22 cellular contexts compared by ENCODE assay signal in the genomic region with DNA sequence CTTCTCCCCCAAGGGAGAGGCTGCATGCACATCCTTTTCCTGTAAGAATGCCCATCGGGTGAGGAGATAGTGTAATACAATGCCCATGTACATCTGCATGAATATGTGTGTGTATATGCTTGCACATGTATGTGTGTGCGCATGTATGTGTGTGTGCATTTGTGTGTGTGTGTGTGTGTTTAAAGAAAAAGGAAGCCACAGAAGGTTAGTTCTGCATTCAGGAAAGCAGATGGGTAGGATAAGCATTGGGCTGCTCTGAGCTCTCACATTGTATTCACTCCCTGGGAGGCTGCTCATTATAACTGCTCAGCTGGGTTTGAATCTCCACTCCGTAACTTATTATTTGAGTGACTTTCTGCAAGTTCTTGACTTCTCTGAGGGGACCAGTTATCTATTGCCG.
"Had no signal": no experiment of that assay in that cellular context is flagged by ENCODE, and none has a peak within 500 bp of the region (broad histone marks: within the 10 kb centered on the region; RNA-seq: fewer than 3 reads in every experiment).

No MANE protein-coding gene starts in this region.

- H3K27ac Mint-ChIP-seq: T-cell had no signal

- H3K4me1 Mint-ChIP-seq: T-cell had no signal

- H3K4me3 ChIP-seq: MG63, SJSA1, SK-N-MC had no signal

- FAIRE-seq: RCC 7860 had no signal

- H3K36me3 ChIP-seq: MG63, SJSA1 had no signal

- DNase-seq: Karpas-422, KBM-7, MG63, NCI-H1092 treated with DMSO at 0.1 percent for 48 hours, NCI-H1436, NCI-H187, NCI-H2029, NCI-H2081 treated with DMSO at 0.1 percent for 48 hours, NCI-H2171, NCI-H226, NCI-H446, NCI-H510A treated with DMSO at 0.1 percent for 48 hours, NCI-H526 treated with DMSO at 0.1 percent for 48 hours, NCI-H748 treated with DMSO at 0.1 percent for 48 hours, Right ventricle myocardium superior, RPMI8226, SIG-M5, SW 1271, T-cell had no signal

- H3K36me3 Mint-ChIP-seq: T-cell had no signal

- H3K4me3 Mint-ChIP-seq: T-cell had no signal

- H3K4me1 ChIP-seq: SJSA1 had no signal

- H3K9me3 ChIP-seq: MG63, SJSA1 had no signal

- H3K27ac ChIP-seq: SJSA1, SK-N-MC had no signal
